ENCODE assay signal across 23 cellular contexts in the genomic region with DNA sequence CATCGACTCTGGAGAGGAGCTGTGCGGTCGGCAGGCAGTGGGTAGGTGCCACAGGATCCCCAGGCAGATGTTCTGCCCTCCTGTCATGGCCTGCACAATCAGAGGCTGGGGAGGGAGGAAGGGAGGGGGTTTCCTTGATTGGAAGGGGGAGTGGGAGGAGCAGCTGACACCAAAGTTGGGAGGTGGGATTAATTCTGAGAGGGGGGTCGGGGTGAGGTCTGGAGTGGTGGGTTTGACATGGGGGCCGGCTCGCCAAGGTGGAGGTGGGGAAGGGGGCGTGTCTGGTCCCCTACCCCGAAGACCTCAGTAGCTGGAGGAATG. TPM values are rescaled to one million over a fixed set of nuclear protein-coding genes. Genes with fewer than 3 reads are reported as not detected.
DNase-seq lines count a peak whose midpoint lies in the region; ATAC-seq, FAIRE-seq and TF ChIP-seq lines count a peak whose summit lies in the region.
"Had no signal": no experiment of that assay in that cellular context is flagged by ENCODE, and none has a peak within 500 bp of the region (broad histone marks: within the 10 kb centered on the region; RNA-seq: fewer than 3 reads in every experiment).

No MANE protein-coding gene starts in this region.

- H3K36me3 Mint-ChIP-seq in H9 (ENCODE audit: insufficient read depth in 1 of 3, low read depth in 3 of 3) (no peaks in the 10 kb centered on the region), endodermal cell (ENCODE audit: low read depth) (no peaks in the 10 kb centered on the region), osteocyte (ENCODE audit: unreplicated experiment) (no peaks in the 10 kb centered on the region)
- H3K36me3 Mint-ChIP-seq: immature natural killer cell; stimulated activated naive B cell treated with anti-CD40 and anti-IgM and Interleukin-4, amounts not matched to agents 10 μg/mL and 1 μg/mL and 100 μg/mL, for 72 hours had no signal

- H3K4me1 ChIP-seq in H9 (ENCODE audit: insufficient read depth, low read length): no peaks in the 10 kb centered on the region
- H3K4me1 ChIP-seq in endodermal cell (ENCODE audit: control insufficient read depth, insufficient read depth, low read length): no peaks in the 10 kb centered on the region
- H3K4me1 ChIP-seq: pancreas had no signal

- H2BK15ac ChIP-seq in H9 (ENCODE audit: low read depth, low read length): no peak overlapping the region

- no peak overlapping the region for H3K56ac ChIP-seq in H9 (ENCODE audit: insufficient read length, low read depth, low read length)

- TF ChIP-seq CTCF in H9 (conservative IDR thresholded peaks at IDR 0.05) (no peak), endodermal cell (conservative IDR thresholded peaks at IDR 0.05) (no peak), osteocyte (IDR thresholded peaks at IDR 0.05) (no peak)

- no peak overlapping the region for H3K4me3 ChIP-seq in endodermal cell (ENCODE audit: low read length)

- no peaks in the 10 kb centered on the region for H3K23me2 ChIP-seq in H9 (ENCODE audit: insufficient read length, low read depth, low read length, poor library complexity, severe bottlenecking)

- H2BK20ac ChIP-seq in H9 (ENCODE audit: low read depth, low read length, poor library complexity, severe bottlenecking): no peak overlapping the region

- H4K8ac ChIP-seq in H9 (replicated peaks; ENCODE audit: insufficient read length, low read depth, low read length): no peak overlapping the region

- no peak overlapping the region for H3K27ac Mint-ChIP-seq in H9
- no peak overlapping the region for H3K27ac Mint-ChIP-seq in endodermal cell
- no peak overlapping the region for H3K27ac Mint-ChIP-seq in osteocyte (ENCODE audit: unreplicated experiment)
- H3K27ac Mint-ChIP-seq: activated naive CD8-positive, alpha-beta T cell treated with anti-CD3 and anti-CD28 coated beads, Interleukin-2, amount 50 U/mL, for 24 hours; immature natural killer cell; stimulated activated naive B cell treated with anti-CD40 and anti-IgM and Interleukin-4, amounts not matched to agents 10 μg/mL and 1 μg/mL and 100 μg/mL, for 72 hours had no signal

- no peak overlapping the region for H2BK5ac ChIP-seq in H9 (ENCODE audit: insufficient read length, low read length)

- H3K27me3 Mint-ChIP-seq in H9 (ENCODE audit: low read depth) (peaks cover 67% of the 10 kb centered on the region), endodermal cell (ENCODE audit: insufficient read depth) (peaks cover 83% of the 10 kb centered on the region), osteocyte (ENCODE audit: unreplicated experiment) (peaks cover 40% of the 10 kb centered on the region)

- H3K14ac ChIP-seq in H9 (ENCODE audit: insufficient read depth, low read length): no peak overlapping the region

- no peak overlapping the region for H2BK120ac ChIP-seq in H9 (ENCODE audit: low read depth, low read length, poor library complexity, severe bottlenecking)

- peaks cover 4 to 35% of the 10 kb centered on the region in 2 experiments; a peak in 3 of 4 replicates for H3K4me1 Mint-ChIP-seq in H9
- H3K4me1 Mint-ChIP-seq in endodermal cell: peaks cover 4% of the 10 kb centered on the region
- H3K4me1 Mint-ChIP-seq in osteocyte (ENCODE audit: unreplicated experiment): peaks cover 6% of the 10 kb centered on the region

- no peaks in the 10 kb centered on the region for H3K79me2 ChIP-seq in H9 (ENCODE audit: insufficient read depth, low read length)

- H3K23ac ChIP-seq in H9 (ENCODE audit: insufficient read length, low read depth, low read length): no peak overlapping the region

- no peak for FAIRE-seq in GM12891 (lab: Jason Lieb, UNC)
- FAIRE-seq: H54, HTR-8/SVneo, pancreas had no signal

- no peaks in the 10 kb centered on the region; a peak in 1 of 5 replicates for H3K9me3 Mint-ChIP-seq in H9
- H3K9me3 Mint-ChIP-seq in endodermal cell: no peaks in the 10 kb centered on the region
- H3K9me3 Mint-ChIP-seq in osteocyte (ENCODE audit: unreplicated experiment): no peaks in the 10 kb centered on the region
- H3K9me3 Mint-ChIP-seq: activated naive CD8-positive, alpha-beta T cell treated with anti-CD3 and anti-CD28 coated beads, Interleukin-2, amount 50 U/mL, for 24 hours; immature natural killer cell; stimulated activated naive B cell treated with anti-CD40 and anti-IgM and Interleukin-4, amounts not matched to agents 10 μg/mL and 1 μg/mL and 100 μg/mL, for 72 hours had no signal

- ATAC-seq in GM21367 (IDR thresholded peaks at IDR 0.05; ENCODE audit: unreplicated experiment): no peak

- H4K20me1 ChIP-seq in H9 (ENCODE audit: control insufficient read depth, insufficient read depth, insufficient read length): no peaks in the 10 kb centered on the region

- H3K4me2 ChIP-seq in H9 (ENCODE audit: insufficient read depth, insufficient read length, low read length): peak overlapping the region; percentile 30

- no CpG with 5 or more reads among the region's 8 CpGs for WGBS in H9 (ENCODE audit: extremely low coverage, insufficient read length, low lambda C conversion rate)
- WGBS in endodermal cell (ENCODE audit: insufficient coverage in 1 of 2, insufficient read length in 1 of 2), 2 experiments: 38 to 52% methylated on average over 8 of the region's 8 CpGs

- no peak for DNase-seq in H9
- DNase-seq in NCI-H69 (lab: John Stamatoyannopoulos, UW): peak; percentile 78
- no peak for DNase-seq in endodermal cell
- no peak for DNase-seq in osteocyte (ENCODE audit: extremely low spot score, unreplicated experiment)
- DNase-seq in GM12891 (ENCODE audit: insufficient read length, low spot score): no peak
- no peak for DNase-seq in ecto neural progenitor cell (ENCODE audit: low spot score)
- DNase-seq: activated CD4-positive, CD25-positive, alpha-beta regulatory T cell treated with anti-CD3 and anti-CD28 coated beads, Interleukin-2, amount 50 U/mL, for 72 hours; activated naive CD8-positive, alpha-beta T cell treated with anti-CD3 and anti-CD28 coated beads, Interleukin-2, amount 50 U/mL, for 24 hours; cortex of kidney; heart right ventricle; immature natural killer cell; left ventricle myocardium superior; NCI-H1048; NCI-H2029 treated with DMSO at 0.1 percent for 48 hours; stimulated activated naive B cell treated with anti-CD40 and anti-IgM and Interleukin-4, amounts not matched to agents 10 μg/mL and 1 μg/mL and 100 μg/mL, for 72 hours; thyroid gland had no signal

- no peak overlapping the region for H4K5ac ChIP-seq in H9 (ENCODE audit: insufficient read length, low read depth, low read length)

- no peak overlapping the region for H2AFZ ChIP-seq in H9 (ENCODE audit: low read length)

- H3K9ac ChIP-seq in H9 (ENCODE audit: extremely low read depth, insufficient read length, low read length) (no peak overlapping the region), endodermal cell (ENCODE audit: extremely low read depth, low read length, poor library complexity, severe bottlenecking) (no peak overlapping the region)

- H3K27me3 ChIP-seq in H9 (ENCODE audit: insufficient read depth, low read length) (no peaks in the 10 kb centered on the region; the same call in 1 of the 2 replicates), endodermal cell (ENCODE audit: control insufficient read depth, insufficient read depth, low read length, poor library complexity, severe bottlenecking) (peaks cover 66% of the 10 kb centered on the region)

- no peak overlapping the region for H2BK12ac ChIP-seq in H9 (ENCODE audit: insufficient read length, low read depth, low read length)

- H3T11ph ChIP-seq in H9 (ENCODE audit: low read length): no peak overlapping the region

- no peak overlapping the region for H3K27ac ChIP-seq in H9 (ENCODE audit: insufficient read length, low read depth, low read length)
- no peak overlapping the region for H3K27ac ChIP-seq in endodermal cell (ENCODE audit: low read depth, low read length)
- H3K27ac ChIP-seq: heart right ventricle, pancreas, thyroid gland had no signal

- TF ChIP-seq POLR2A in GM12891 (IDR thresholded peaks at IDR 0.05; ENCODE audit: low read depth, low read length): no peak

- no peak overlapping the region for H4K91ac ChIP-seq in H9 (ENCODE audit: insufficient read length, low read depth, low read length)

- H3K9me3 ChIP-seq in H9 (ENCODE audit: control insufficient read depth, low read depth, low read length) (no peaks in the 10 kb centered on the region), endodermal cell (ENCODE audit: control insufficient read depth, low read length) (no peaks in the 10 kb centered on the region)
- H3K9me3 ChIP-seq: heart right ventricle, pancreas, thyroid gland had no signal

- no peaks in the 10 kb centered on the region for H3K79me1 ChIP-seq in H9 (ENCODE audit: insufficient read depth, low read depth, low read length, poor library complexity, severe bottlenecking)

- H3K4me3 Mint-ChIP-seq in H9 (peak overlapping the region; percentile 49 to 75), endodermal cell (peak overlapping the region; percentile 25), osteocyte (ENCODE audit: unreplicated experiment) (peak overlapping the region; percentile 53)
- H3K4me3 Mint-ChIP-seq: activated naive CD8-positive, alpha-beta T cell treated with anti-CD3 and anti-CD28 coated beads, Interleukin-2, amount 50 U/mL, for 24 hours had no signal

- H3K4ac ChIP-seq in H9 (ENCODE audit: low read depth, low read length): no peak overlapping the region

- H3K18ac ChIP-seq in H9 (ENCODE audit: insufficient read length, low read depth, low read length): no peak overlapping the region

- H3K36me3 ChIP-seq in endodermal cell (ENCODE audit: control insufficient read depth, insufficient read depth, low read length): no peaks in the 10 kb centered on the region
- H3K36me3 ChIP-seq: heart right ventricle, pancreas, thyroid gland had no signal

- H2AK5ac ChIP-seq in H9 (ENCODE audit: insufficient read length, low read length): no peak overlapping the region

TF ChIP-seq in GM12891, 5 proteins besides CTCF, POLR2A, EP300 and RAD21 (continues in another document):
- no peak for TF ChIP-seq POU2F2 (IDR thresholded peaks at IDR 0.05; ENCODE audit: low read depth, low read length)
- no peak for TF ChIP-seq TAF1 (IDR thresholded peaks at IDR 0.05; ENCODE audit: low read depth, low read length)
- TF ChIP-seq POLR2AphosphoS5 (IDR thresholded peaks at IDR 0.05; ENCODE audit: low read depth, low read length): no peak
- TF ChIP-seq PAX5 (IDR thresholded peaks at IDR 0.05; ENCODE audit: insufficient read depth, low read length, severe bottlenecking): no peak

RNA-seq across cellular contexts. Expression of gene HPCA, which starts 0.6 kb away (rescaled TPM):
- 1.1 and 1.2 TPM in 2 replicates for total RNA-seq in H9 (2021)
- 1 to 10 TPM in 1 of 2 donors, not detected in 1; 1.2 TPM for total RNA-seq in endodermal cell
- 2.5 TPM for polyA plus RNA-seq in endodermal cell (2013, experiment 1 of 2)
- 1.2 TPM for polyA plus RNA-seq in endodermal cell (2013, experiment 2 of 2)
- not detected in 2 replicates for total RNA-seq in osteocyte
- polyA plus RNA-seq in GM12891 (2012; ENCODE audit: low read depth, missing spikeins): not detected
- total RNA-seq: Daoy, heart right ventricle, left ventricle myocardium superior, LHCN-M2, NCI-H460, thyroid gland had no signal
- polyA plus RNA-seq: heart right ventricle, immature natural killer cell had no signal

RNA-seq across cellular contexts. Expression of gene FNDC5, which starts 14.9 kb away (rescaled TPM):
- total RNA-seq in H9 (2021) (4.5 and 5.9 TPM in 2 replicates), endodermal cell (1 to 10 TPM; 6.0 to 7.2 TPM), osteocyte (2.0 and 3.2 TPM in 2 replicates)
- polyA plus RNA-seq in endodermal cell (2013, experiment 1 of 2): 32.9 TPM
- polyA plus RNA-seq in endodermal cell (2013, experiment 2 of 2): 26.5 TPM
- polyA plus RNA-seq in GM12891 (2012; ENCODE audit: low read depth, missing spikeins): 0.18 TPM
- polyA plus RNA-seq: immature natural killer cell had no signal

RNA-seq across cellular contexts. Expression of gene TMEM54, which starts 15.5 kb away (rescaled TPM):
- total RNA-seq in H9 (2021) (17.2 and 17.7 TPM in 2 replicates), endodermal cell (10 to 100 TPM in 1 of 2 donors, 1 to 10 TPM in 1; 8.6 to 12.3 TPM), osteocyte (7.3 and 9.8 TPM in 2 replicates)
- 5.8 TPM for polyA plus RNA-seq in endodermal cell (2013, experiment 1 of 2)
- polyA plus RNA-seq in endodermal cell (2013, experiment 2 of 2): 5.7 TPM
- 0.49 TPM for polyA plus RNA-seq in GM12891 (2012; ENCODE audit: low read depth, missing spikeins)
- polyA plus RNA-seq: immature natural killer cell had no signal
